Comparison of ENCODE assay signal across 8 cellular contexts in genomic region chr16:57283956-57284205, GRCh38. TPM values are rescaled to one million over a fixed set of nuclear protein-coding genes. Genes with fewer than 3 reads are reported as not detected.
A peak's percentile ranks its signal among the peaks of the same experiment; 100 is the strongest.
DNase-seq lines count a peak whose midpoint lies in the region; ATAC-seq and TF ChIP-seq lines count a peak whose summit lies in the region.

No MANE protein-coding gene starts in this region.

- intact Hi-C loops in activated CD4-positive, alpha-beta T cell treated with anti-CD3 and anti-CD28 coated beads for 36 hours (cut with DNase I, micrococcal nuclease), result loop anchor here (10.0 kb wide), 2 partner anchors 99 to 199 kb away; partner anchors contain the start of genes PSME3IP1 (in 1 of the 2) and RSPRY1 (in 1 of the 2)
- intact Hi-C loops in dendritic cell treated with granulocyte-macrophage colony-stimulating factor and Interleukin-4, amounts not matched to agents 40 ng/mL and 50 ng/mL, for 4 days (cut with micrococcal nuclease), result no loop called here
- intact Hi-C loops in mucosa of descending colon (cut with DNase I, micrococcal nuclease) (no loop called here), thyroid gland (cut with DNase I) (no loop called here)

- H3K4me1 Mint-ChIP-seq in activated CD4-positive, alpha-beta T cell treated with anti-CD3 and anti-CD28 coated beads for 36 hours, result peaks cover 27% of the 10 kb centered on the region
- peaks cover 24% of the 10 kb centered on the region for H3K4me1 Mint-ChIP-seq in dendritic cell treated with granulocyte-macrophage colony-stimulating factor and Interleukin-4, amounts not matched to agents 40 ng/mL and 50 ng/mL, for 4 days (ENCODE audit: low read depth)

- TF ChIP-seq CTCF in mucosa of descending colon (IDR thresholded peaks at IDR 0.05) (no peak), thyroid gland (IDR thresholded peaks at IDR 0.05) (no peak)

- H3K4me3 Mint-ChIP-seq in activated CD4-positive, alpha-beta T cell treated with anti-CD3 and anti-CD28 coated beads for 36 hours, result peak overlapping the region; percentile 64
- H3K4me3 Mint-ChIP-seq in dendritic cell treated with granulocyte-macrophage colony-stimulating factor and Interleukin-4, amounts not matched to agents 40 ng/mL and 50 ng/mL, for 4 days, result peak overlapping the region; percentile 74

- H3K27ac Mint-ChIP-seq in activated CD4-positive, alpha-beta T cell treated with anti-CD3 and anti-CD28 coated beads for 36 hours, result peak overlapping the region; percentile 42
- no peak overlapping the region for H3K27ac Mint-ChIP-seq in dendritic cell treated with granulocyte-macrophage colony-stimulating factor and Interleukin-4, amounts not matched to agents 40 ng/mL and 50 ng/mL, for 4 days

- H3K4me1 ChIP-seq in mucosa of descending colon (ENCODE audit: low read depth) (peaks cover 11% of the 10 kb centered on the region), thyroid gland (peaks cover 16 to 34% of the 10 kb centered on the region in 2 donors)

- peak overlapping the region; percentile 14 for H3K4me3 ChIP-seq in mucosa of descending colon
- peak overlapping the region; percentile 31 to 65 (median 56) for H3K4me3 ChIP-seq in thyroid gland (replicated peaks in 1 of 3)

- peak; percentile 24 for ATAC-seq in activated CD4-positive, alpha-beta T cell treated with anti-CD3 and anti-CD28 coated beads for 36 hours
- no peak for ATAC-seq in mucosa of descending colon
- ATAC-seq in HG03460 (IDR thresholded peaks at IDR 0.05; ENCODE audit: unreplicated experiment), result no peak
- ATAC-seq in HG02973 (IDR thresholded peaks at IDR 0.05; ENCODE audit: unreplicated experiment), result no peak

- H3K27me3 Mint-ChIP-seq in activated CD4-positive, alpha-beta T cell treated with anti-CD3 and anti-CD28 coated beads for 36 hours, result no peaks in the 10 kb centered on the region
- H3K27me3 Mint-ChIP-seq in dendritic cell treated with granulocyte-macrophage colony-stimulating factor and Interleukin-4, amounts not matched to agents 40 ng/mL and 50 ng/mL, for 4 days, result peaks cover 75% of the 10 kb centered on the region

- DNase-seq in activated CD4-positive, alpha-beta T cell treated with anti-CD3 and anti-CD28 coated beads for 36 hours, result no peak
- DNase-seq in activated CD4-positive, alpha-beta T cell treated with anti-CD3 and anti-CD28 coated beads, Interleukin-2, amount 50 U/mL, for 4 hours, result no peak
- DNase-seq in mucosa of descending colon (no peak), thyroid gland (no peak), AG08395 (ENCODE audit: low spot score) (no peak)

- no peaks in the 10 kb centered on the region for H3K36me3 ChIP-seq in mucosa of descending colon (ENCODE audit: low read depth)
- H3K36me3 ChIP-seq in thyroid gland, result no peaks in the 10 kb centered on the region

- no peaks in the 10 kb centered on the region for H3K36me3 Mint-ChIP-seq in activated CD4-positive, alpha-beta T cell treated with anti-CD3 and anti-CD28 coated beads for 36 hours (ENCODE audit: low read depth)
- H3K36me3 Mint-ChIP-seq in dendritic cell treated with granulocyte-macrophage colony-stimulating factor and Interleukin-4, amounts not matched to agents 40 ng/mL and 50 ng/mL, for 4 days (ENCODE audit: low read depth), result no peaks in the 10 kb centered on the region

- CTCF ChIA-PET in activated CD4-positive, alpha-beta T cell treated with anti-CD3 and anti-CD28 coated beads for 36 hours (lab: Charles Lee), result no interaction called here

- POLR2A ChIA-PET in activated CD4-positive, alpha-beta T cell treated with anti-CD3 and anti-CD28 coated beads for 36 hours (lab: Charles Lee), result no interaction called here

- H3K9me3 Mint-ChIP-seq in activated CD4-positive, alpha-beta T cell treated with anti-CD3 and anti-CD28 coated beads for 36 hours (ENCODE audit: low read depth), result no peaks in the 10 kb centered on the region
- no peaks in the 10 kb centered on the region for H3K9me3 Mint-ChIP-seq in dendritic cell treated with granulocyte-macrophage colony-stimulating factor and Interleukin-4, amounts not matched to agents 40 ng/mL and 50 ng/mL, for 4 days

- peak overlapping the region in 1 of 3 donors; percentile 36 for H3K27ac ChIP-seq in thyroid gland

- no peak for TF ChIP-seq POLR2A in thyroid gland (IDR thresholded peaks at IDR 0.05)

- no peaks in the 10 kb centered on the region for H3K9me3 ChIP-seq in mucosa of descending colon
- no peaks in the 10 kb centered on the region for H3K9me3 ChIP-seq in thyroid gland

- 9 to 12% methylated on average over 14 of the region's 14 CpGs for WGBS in thyroid gland, 2 donors

- H3K27me3 ChIP-seq in thyroid gland, result no peaks in the 10 kb centered on the region

RNA-seq across cellular contexts. Expression of gene PLLP, which starts 0.6 kb away (rescaled TPM):
- under 1 TPM; 0.30 to 0.33 TPM for total RNA-seq in activated CD4-positive, alpha-beta T cell treated with anti-CD3 and anti-CD28 coated beads for 36 hours
- total RNA-seq in mucosa of descending colon, result 1 to 10 TPM; 2.8 to 8.6 (median 4.3) TPM
- 10 to 100 TPM; 13.6 to 38.5 (median 30.1) TPM for total RNA-seq in thyroid gland

RNA-seq across cellular contexts. Expression of gene ARL2BP, which starts 38.8 kb away (rescaled TPM):
- 10 to 100 TPM in 1 of 2 experiments, 1 to 10 TPM in 1; 9.9 to 11.1 TPM for total RNA-seq in activated CD4-positive, alpha-beta T cell treated with anti-CD3 and anti-CD28 coated beads for 36 hours
- total RNA-seq in mucosa of descending colon, result 10 to 100 TPM; 29.2 to 39.7 (median 35.4) TPM
- total RNA-seq in thyroid gland, result 10 to 100 TPM; 51.2 to 68.9 (median 60.0) TPM

Comparison
In these comparisons a context has a peak if more than half of its experiments do, and no peak if none do; other contexts are left out.
1. intact Hi-C loops: an anchor here in activated CD4-positive, alpha-beta T cell treated with anti-CD3 and anti-CD28 coated beads for 36 hours (10.0 kb wide); none called in dendritic cell treated with granulocyte-macrophage colony-stimulating factor and Interleukin-4, amounts not matched to agents 40 ng/mL and 50 ng/mL, for 4 days, mucosa of descending colon and thyroid gland.